Comparison of ENCODE assay signal across 8 cellular contexts in genomic region chr2:232315049-232315922, GRCh38.
DNase-seq lines count a peak whose midpoint lies in the region; ATAC-seq and TF ChIP-seq lines count a peak whose summit lies in the region.

No MANE protein-coding gene starts in this region.

- no peaks in the 10 kb centered on the region for H3K9me3 ChIP-seq in CD4-positive, alpha-beta memory T cell (ENCODE audit: control insufficient read depth in 1 of 2, low read length in 2 of 2)
- H3K9me3 ChIP-seq in MM.1S (replicated peaks; ENCODE audit: insufficient read depth, low read length) (no peaks in the 10 kb centered on the region), uterus (peaks cover 0 to 5% of the 10 kb centered on the region in 2 donors)

- peak; percentile 95 for ATAC-seq in GM21619 (IDR thresholded peaks at IDR 0.05; ENCODE audit: unreplicated experiment)

- H3K79me2 ChIP-seq in MM.1S (ENCODE audit: low read length): no peaks in the 10 kb centered on the region

- H3K4me1 Mint-ChIP-seq in CD4-positive, alpha-beta memory T cell: peaks cover 65 to 98% (median 83%) of the 10 kb centered on the region in 4 donors

- H3K4me3 Mint-ChIP-seq in CD4-positive, alpha-beta memory T cell: peak overlapping the region; percentile 63 to 82 (median 71)

- DNase-seq in CD4-positive, alpha-beta memory T cell: peak; percentile 81 to 88 (median 83)
- DNase-seq in MM.1S (peak; percentile 79), fibroblast of peridontal ligament (ENCODE audit: extremely low read depth) (peak; percentile 42), pulmonary artery endothelial cell (ENCODE audit: low read depth, low spot score) (peak; percentile 71), uterus (peak in 1 of 2 donors; percentile 45), NCI-H2171 (lab: John Stamatoyannopoulos, UW) (no peak)
- DNase-seq in activated CD8-positive, alpha-beta memory T cell treated with anti-CD3 and anti-CD28 coated beads, Interleukin-2, amount 50 U/mL, for 4 hours: peak; percentile 61

- no peak overlapping the region; the same call in 1 of the 2 replicates for H3K9ac ChIP-seq in MM.1S (ENCODE audit: low read length)

- H3K27me3 ChIP-seq in CD4-positive, alpha-beta memory T cell (ENCODE audit: insufficient read depth, low read length): no peaks in the 10 kb centered on the region
- H3K27me3 ChIP-seq in MM.1S (replicated peaks; ENCODE audit: insufficient read depth, low read length) (no peaks in the 10 kb centered on the region), uterus (no peaks in the 10 kb centered on the region)

- H3K36me3 Mint-ChIP-seq in CD4-positive, alpha-beta memory T cell: peaks cover 0 to 5% of the 10 kb centered on the region in 2 donors

- TF ChIP-seq CTCF in MM.1S (IDR thresholded peaks at IDR 0.05; ENCODE audit: low read length): peak; percentile 28
- no peak for TF ChIP-seq CTCF in uterus (IDR thresholded peaks at IDR 0.05)

- POLR2A ChIA-PET in CD4-positive, alpha-beta memory T cell (lab: Charles Lee; ENCODE audit: partially characterized antibody): interaction anchor here (0.6 to 2.1 kb wide), 15 partner anchors 8 to 952 kb away, joined by 3 to 16 read pairs (median 4); partner anchors contain the start of genes DIS3L2 and NCL

- peak overlapping the region; percentile 32 for H3K27ac ChIP-seq in CD4-positive, alpha-beta memory T cell (ENCODE audit: low read depth, low read length)
- H3K27ac ChIP-seq in MM.1S (ENCODE audit: low read length) (peak overlapping the region; percentile 80; the same call in 1 of the 2 replicates), uterus (peak overlapping the region; percentile 8 to 53)

- H3K4me3 ChIP-seq in CD4-positive, alpha-beta memory T cell (ENCODE audit: low read length in 2 of 2): peak overlapping the region; percentile 9 to 43
- no peak overlapping the region for H3K4me3 ChIP-seq in MM.1S (ENCODE audit: low read length)
- H3K4me3 ChIP-seq in uterus: no peak overlapping the region

- peak overlapping the region; percentile 87 to 96 (median 95) for H3K27ac Mint-ChIP-seq in CD4-positive, alpha-beta memory T cell

- no peaks in the 10 kb centered on the region for H4K20me1 ChIP-seq in MM.1S (ENCODE audit: insufficient read depth, low read length)

- H3F3A ChIP-seq in MM.1S (ENCODE audit: insufficient read depth, low read length): peaks cover 14% of the 10 kb centered on the region

- no peaks in the 10 kb centered on the region for H3K36me3 ChIP-seq in CD4-positive, alpha-beta memory T cell (ENCODE audit: insufficient read depth, low read length)
- H3K36me3 ChIP-seq in MM.1S (replicated peaks; ENCODE audit: insufficient read depth, low read length) (no peaks in the 10 kb centered on the region), uterus (no peaks in the 10 kb centered on the region)

- peaks cover 0 to 4% (median 0%) of the 10 kb centered on the region in 8 donors for H3K9me3 Mint-ChIP-seq in CD4-positive, alpha-beta memory T cell

- peak overlapping the region; percentile 49 for H3K4me2 ChIP-seq in MM.1S (ENCODE audit: low read depth, low read length)

- H3K27me3 Mint-ChIP-seq in CD4-positive, alpha-beta memory T cell: no peaks in the 10 kb centered on the region

- intact Hi-C loops in CD4-positive, alpha-beta memory T cell (cut with micrococcal nuclease): loop anchor here (10.0 kb wide), 2 partner anchors 180 to 530 kb away; partner anchors contain the start of genes COPS7B and PDE6D
- intact Hi-C loops in uterus (cut with DNase I; ENCODE audit: low total_unique reads): no loop called here

- H2AFZ ChIP-seq in MM.1S (ENCODE audit: low read length): 0 out of 2 replicates have a peak overlapping the region, but pooled peaks have one; percentile 12

- no peak for TF ChIP-seq POLR2A in uterus (IDR thresholded peaks at IDR 0.05)

- H3K4me1 ChIP-seq in CD4-positive, alpha-beta memory T cell (ENCODE audit: insufficient read depth, low read length): peaks cover 96% of the 10 kb centered on the region
- H3K4me1 ChIP-seq in MM.1S (ENCODE audit: low read length) (peaks cover 22% of the 10 kb centered on the region), uterus (no peaks in the 10 kb centered on the region)

- CTCF ChIA-PET in CD4-positive, alpha-beta memory T cell (lab: Charles Lee; ENCODE audit: partially characterized antibody): interaction anchor here (0.8 to 4.2 kb wide), 12 partner anchors 8 to 386 kb away, joined by 3 to 37 read pairs (median 4); no protein-coding TSS in a partner anchor

- H3K9me2 ChIP-seq in MM.1S (replicated peaks; ENCODE audit: insufficient read depth, low read length): no peaks in the 10 kb centered on the region

Comparison
In these comparisons a context has a peak if more than half of its experiments do, and no peak if none do; other contexts are left out.
1. H3K4me3 ChIP-seq: peak in CD4-positive, alpha-beta memory T cell (2 of 2); none in MM.1S (single experiment) and uterus (0 of 2).
2. Peak in every context shown above with its lines, with median percentiles within 50 percentile points of each other: H3K27ac ChIP-seq.